Comparison of ENCODE assay signal across 9 cellular contexts in the genomic region with DNA sequence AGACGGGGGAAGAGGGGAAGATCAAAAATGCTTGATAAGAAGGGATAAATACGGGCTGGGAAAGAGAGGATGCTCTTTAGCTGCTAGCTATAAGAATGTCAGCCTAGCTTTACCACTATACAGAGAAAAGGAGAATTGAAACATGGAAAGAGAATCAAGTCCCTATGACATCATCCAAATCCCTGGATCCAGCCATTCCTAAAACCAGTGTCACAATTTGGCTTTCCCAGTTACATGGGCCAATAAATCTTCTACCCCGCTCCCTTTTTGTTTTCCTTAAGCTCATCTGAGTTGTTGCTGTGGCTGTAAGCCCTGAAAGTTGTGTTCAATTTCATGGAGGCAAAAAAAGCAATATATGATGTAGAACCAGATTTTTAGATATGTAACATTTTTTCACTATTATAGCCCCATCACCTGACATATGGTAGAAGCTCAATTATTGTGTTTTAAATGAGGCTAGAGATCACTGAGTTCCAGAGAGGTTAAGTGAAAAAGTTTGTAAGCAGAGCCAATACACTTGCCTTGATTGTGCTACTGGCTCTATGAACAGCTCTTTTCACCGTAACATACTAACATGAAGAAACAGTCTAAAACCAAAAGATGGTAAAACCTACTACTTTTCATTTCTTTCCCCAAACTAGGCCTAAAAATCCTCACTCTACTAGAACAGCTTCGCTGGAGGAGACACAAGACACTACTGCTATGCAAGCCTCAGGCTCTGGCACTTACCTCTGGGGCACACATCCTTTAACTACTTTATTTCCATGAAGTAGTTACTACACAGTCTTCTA. TPM values are rescaled to one million over a fixed set of nuclear protein-coding genes. Genes with fewer than 3 reads are reported as not detected.
DNase-seq lines count a peak whose midpoint lies in the region; ATAC-seq and TF ChIP-seq lines count a peak whose summit lies in the region.
"Had no signal": no experiment of that assay in that cellular context is flagged by ENCODE, and none has a peak within 500 bp of the region (broad histone marks: within the 10 kb centered on the region; RNA-seq: fewer than 3 reads in every experiment).

No MANE protein-coding gene starts in this region.

- POLR2A ChIA-PET in CD8-positive, alpha-beta memory T cell (lab: Charles Lee) = interaction anchor here (0.6 to 1.6 kb wide), 6 partner anchors 10 to 153 kb away, joined by 3 to 10 read pairs (median 4); partner anchors contain the start of genes GALM and SRSF7

- H3K27ac Mint-ChIP-seq in CD8-positive, alpha-beta memory T cell = peak overlapping the region; percentile 72 to 97 (median 89)
- H3K27ac Mint-ChIP-seq in brain = peak overlapping the region; percentile 9 to 99 (median 64)
- H3K27ac Mint-ChIP-seq in neural progenitor cell = no peak overlapping the region

- H3K27ac ChIP-seq in CD8-positive, alpha-beta memory T cell (ENCODE audit: low read depth, low read length) = peak overlapping the region; percentile 82
- H3K27ac ChIP-seq in HUES6 (ENCODE audit: low read depth, low read length) (no peak overlapping the region), neural progenitor cell (peak overlapping the region; percentile 23)

- peak overlapping the region; percentile 91 for H3K4me2 ChIP-seq in neural progenitor cell

- H3K9ac ChIP-seq in HUES6 (ENCODE audit: low read length) (peak overlapping the region; percentile 34), neural progenitor cell (no peak overlapping the region)

- peaks cover 63% of the 10 kb centered on the region for H4K20me1 ChIP-seq in neural progenitor cell (ENCODE audit: low read depth)

- H3K4me3 ChIP-seq in CD8-positive, alpha-beta memory T cell (ENCODE audit: low read length) = peak overlapping the region; percentile 3
- H3K4me3 ChIP-seq in HUES6 (ENCODE audit: low read depth, low read length) = peak overlapping the region; percentile 95
- peak overlapping the region; percentile 95 for H3K4me3 ChIP-seq in neural progenitor cell

- peaks cover 89% of the 10 kb centered on the region for H3K79me2 ChIP-seq in neural progenitor cell (ENCODE audit: low read depth)

- H3K9me3 ChIP-seq in CD8-positive, alpha-beta memory T cell (ENCODE audit: low read length) = no peaks in the 10 kb centered on the region
- H3K9me3 ChIP-seq in HUES6 (ENCODE audit: control insufficient read depth, insufficient read depth, low read depth, low read length) = no peaks in the 10 kb centered on the region
- H3K9me3 ChIP-seq in neural progenitor cell (ENCODE audit: low read depth) = no peaks in the 10 kb centered on the region

- H3K9me3 Mint-ChIP-seq in CD8-positive, alpha-beta memory T cell = no peaks in the 10 kb centered on the region
- H3K9me3 Mint-ChIP-seq in brain (no peaks in the 10 kb centered on the region), neural progenitor cell (no peaks in the 10 kb centered on the region)

- peaks cover 0 to 2% of the 10 kb centered on the region in 2 donors for H3K27me3 Mint-ChIP-seq in CD8-positive, alpha-beta memory T cell
- H3K27me3 Mint-ChIP-seq in brain = no peaks in the 10 kb centered on the region
- H3K27me3 Mint-ChIP-seq in neural progenitor cell (ENCODE audit: insufficient read depth, low read depth) = peaks cover 9% of the 10 kb centered on the region

- H3K4me3 Mint-ChIP-seq in CD8-positive, alpha-beta memory T cell = peak overlapping the region; percentile 93 to 97 (median 96)
- H3K4me3 Mint-ChIP-seq in brain (peak overlapping the region; percentile 88 to 98 (median 93)), neural progenitor cell (peak overlapping the region; percentile 95)

- TF ChIP-seq CTCF in brain (conservative IDR thresholded peaks at IDR 0.05) = no peak
- TF ChIP-seq CTCF in neural progenitor cell (IDR thresholded peaks at IDR 0.05) = no peak

- ATAC-seq in activated CD4-positive, CD25-positive, alpha-beta regulatory T cell treated with anti-CD3 and anti-CD28 coated beads, Interleukin-2, amount 50 U/mL, for 24 hours = no peak
- ATAC-seq in GM21619 (IDR thresholded peaks at IDR 0.05; ENCODE audit: unreplicated experiment) = no peak

- peaks cover 32% of the 10 kb centered on the region for H3F3A ChIP-seq in neural progenitor cell (ENCODE audit: low read depth)

- H3K36me3 ChIP-seq in CD8-positive, alpha-beta memory T cell (ENCODE audit: insufficient read depth, low read length) = no peaks in the 10 kb centered on the region
- no peaks in the 10 kb centered on the region for H3K36me3 ChIP-seq in HUES6 (ENCODE audit: control insufficient read depth, insufficient read depth, low read length)
- H3K36me3 ChIP-seq in neural progenitor cell = no peaks in the 10 kb centered on the region

- H3K36me3 Mint-ChIP-seq in CD8-positive, alpha-beta memory T cell = peaks cover 0 to 27% (median 1%) of the 10 kb centered on the region in 3 donors
- peaks cover 31% of the 10 kb centered on the region for H3K36me3 Mint-ChIP-seq in brain
- H3K36me3 Mint-ChIP-seq in neural progenitor cell = peaks cover 7% of the 10 kb centered on the region

- CTCF ChIA-PET in CD8-positive, alpha-beta memory T cell (lab: Charles Lee) = interaction anchor here (0.8 to 5.8 kb wide), 10 partner anchors 17 to 143 kb away, joined by 3 to 51 read pairs (median 4); no protein-coding TSS in a partner anchor

- H3K4me1 Mint-ChIP-seq in CD8-positive, alpha-beta memory T cell = peaks cover 56 to 72% (median 70%) of the 10 kb centered on the region in 3 donors
- peaks cover 58% of the 10 kb centered on the region for H3K4me1 Mint-ChIP-seq in brain
- H3K4me1 Mint-ChIP-seq in neural progenitor cell = peaks cover 34% of the 10 kb centered on the region

- H2AFZ ChIP-seq in neural progenitor cell (replicated peaks) = no peak overlapping the region

- H3K4me1 ChIP-seq in CD8-positive, alpha-beta memory T cell (ENCODE audit: insufficient read depth, low read length) = peaks cover 19% of the 10 kb centered on the region
- H3K4me1 ChIP-seq in HUES6 (ENCODE audit: control insufficient read depth, insufficient read depth, low read length) (peaks cover 28% of the 10 kb centered on the region), neural progenitor cell (peaks cover 22% of the 10 kb centered on the region)

- no peaks in the 10 kb centered on the region for H3K27me3 ChIP-seq in CD8-positive, alpha-beta memory T cell (ENCODE audit: insufficient read depth, low read length, poor library complexity, severe bottlenecking)
- H3K27me3 ChIP-seq in HUES6 (ENCODE audit: control insufficient read depth, insufficient read depth, low read length) = no peaks in the 10 kb centered on the region
- H3K27me3 ChIP-seq in neural progenitor cell = no peaks in the 10 kb centered on the region

- DNase-seq in CD8-positive, alpha-beta memory T cell = no peak
- DNase-seq in neural progenitor cell (ENCODE audit: low spot score) (no peak), activated gamma-delta T cell treated with Interleukin-2 at 50 U/mL for 16 hours (no peak), NOMO-1 (lab: John Stamatoyannopoulos, UW; ENCODE audit: unreplicated experiment in 2 of 2) (no peak)
- DNase-seq: stimulated activated CD4-positive, alpha-beta T cell treated with anti-CD3 and anti-CD28 coated beads, Interleukin-4, amount 100 ng/mL, for 4 hours had no signal

RNA-seq across cellular contexts. Expression of gene HNRNPLL, which starts 4.3 kb away (rescaled TPM):
- 10 to 100 TPM; 77.4 to 80.8 TPM for total RNA-seq in CD8-positive, alpha-beta memory T cell
- 65.4 TPM for polyA plus RNA-seq in CD8-positive, alpha-beta memory T cell
- 33.3 TPM for polyA plus RNA-seq in brain (ENCODE audit: insufficient read depth, low read depth, low replicate concordance)
- 82.3 and 109 TPM in 2 replicates for total RNA-seq in neural progenitor cell (ENCODE audit: low replicate concordance)

Comparison
In these comparisons a context has a peak if more than half of its experiments do, and no peak if none do; other contexts are left out.
1. H3K4me3 ChIP-seq: peak in every context shown above with its lines; median percentile 95 in HUES6; 95 in neural progenitor cell; 3 in CD8-positive, alpha-beta memory T cell.